Comparison of ENCODE assay signal across 21 cellular contexts in the genomic region with DNA sequence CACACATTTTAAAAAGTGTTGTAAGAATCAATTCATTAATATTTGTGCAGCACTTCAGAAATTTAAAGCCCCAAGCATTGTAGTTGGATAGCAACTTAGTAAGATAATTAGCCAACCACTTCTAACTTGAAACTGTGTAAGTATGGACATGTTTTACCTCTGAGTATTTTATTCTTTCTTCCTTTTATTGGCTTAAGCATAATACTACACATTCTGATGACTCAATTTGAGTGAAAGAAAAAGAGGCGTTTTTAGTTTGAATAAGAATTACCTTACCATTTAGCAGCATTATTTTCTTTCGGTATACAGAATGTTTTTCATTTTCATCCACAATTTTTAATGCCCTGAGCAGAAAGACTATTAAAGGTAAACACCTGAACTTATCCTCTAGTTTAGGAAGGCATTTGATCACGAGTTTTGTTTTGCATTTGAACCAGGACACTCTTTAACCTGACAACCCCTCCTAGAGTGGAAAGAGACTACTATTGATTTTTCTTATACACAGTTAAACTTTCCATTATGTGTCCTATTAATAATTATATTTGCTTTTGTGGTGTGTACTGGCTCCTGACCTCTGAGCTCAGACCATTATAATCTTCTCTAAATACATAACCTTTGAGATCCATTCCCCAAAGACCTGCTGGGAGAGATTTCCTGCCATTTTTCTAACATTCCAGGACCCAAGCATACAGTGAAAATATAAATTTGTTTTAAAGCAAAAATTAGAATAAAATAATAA. TPM values are rescaled to one million over a fixed set of nuclear protein-coding genes. Genes with fewer than 3 reads are reported as not detected.
A peak's percentile ranks its signal among the peaks of the same experiment; 100 is the strongest.
DNase-seq lines count a peak whose midpoint lies in the region; ATAC-seq, FAIRE-seq and TF ChIP-seq lines count a peak whose summit lies in the region.
"Had no signal": no experiment of that assay in that cellular context is flagged by ENCODE, and none has a peak within 500 bp of the region (broad histone marks: within the 10 kb centered on the region; RNA-seq: fewer than 3 reads in every experiment).

No MANE protein-coding gene starts in this region.

- H3K4me1 Mint-ChIP-seq in neural progenitor cell, result no peaks in the 10 kb centered on the region
- H3K4me1 Mint-ChIP-seq: CD14-positive monocyte had no signal

- H3K27ac Mint-ChIP-seq in neural progenitor cell, result peak overlapping the region; percentile 4
- H3K27ac Mint-ChIP-seq: CD14-positive monocyte had no signal

- CTCF ChIA-PET in A549 (lab: Yijun Ruan, JAX), result interaction anchor here (0.9 to 11.5 kb wide), 4 partner anchors 9 to 610 kb away, joined by 3 to 138 read pairs (median 4); no protein-coding TSS in a partner anchor

- H3K4me3 Mint-ChIP-seq in neural progenitor cell, result no peak overlapping the region

- H3K9me3 ChIP-seq in A549 (no peaks in the 10 kb centered on the region), neural progenitor cell (ENCODE audit: low read depth) (no peaks in the 10 kb centered on the region)
- H3K9me3 ChIP-seq: SJCRH30 had no signal

- H4K20me1 ChIP-seq in neural progenitor cell (ENCODE audit: low read depth), result no peaks in the 10 kb centered on the region

- TF ChIP-seq RAD21 in A549 (conservative IDR thresholded peaks at IDR 0.05 in 1 of 2, IDR thresholded peaks at IDR 0.05 in 1 of 2), result no peak

- no peak for TF ChIP-seq EP300 in A549 (IDR thresholded peaks at IDR 0.05)

- POLR2A ChIA-PET in A549 (lab: Yijun Ruan, JAX), result no interaction called here

- H2AFZ ChIP-seq in neural progenitor cell (replicated peaks), result no peak overlapping the region
- H2AFZ ChIP-seq: PC-9 had no signal

- H3K27me3 Mint-ChIP-seq in neural progenitor cell (ENCODE audit: insufficient read depth, low read depth), result no peaks in the 10 kb centered on the region

- no peaks in the 10 kb centered on the region for H3K27me3 ChIP-seq in neural progenitor cell
- H3K27me3 ChIP-seq: SJCRH30 had no signal

- H3K4me2 ChIP-seq in A549 (peak overlapping the region; percentile 44), neural progenitor cell (no peak overlapping the region)
- H3K4me2 ChIP-seq: PC-9 had no signal

- no peaks in the 10 kb centered on the region for H3K36me3 Mint-ChIP-seq in neural progenitor cell
- H3K36me3 Mint-ChIP-seq: CD14-positive monocyte had no signal

- H3K79me2 ChIP-seq in neural progenitor cell (ENCODE audit: low read depth), result no peaks in the 10 kb centered on the region

- H3K4me1 ChIP-seq in A549 (peaks cover 29% of the 10 kb centered on the region), neural progenitor cell (no peaks in the 10 kb centered on the region)
- H3K4me1 ChIP-seq: SJCRH30 had no signal

- H3F3A ChIP-seq in neural progenitor cell (ENCODE audit: low read depth), result no peaks in the 10 kb centered on the region

- no peak for DNase-seq in A549 (ENCODE audit: low read depth in 1 of 2, low spot score in 1 of 2)
- DNase-seq in NCI-H146 treated with DMSO at 0.1 percent for 48 hours (lab: John Stamatoyannopoulos, UW; ENCODE audit: unreplicated experiment), result peak; percentile 45
- DNase-seq in neural progenitor cell (ENCODE audit: low spot score), result no peak
- no peak for DNase-seq in cerebellum (ENCODE audit: low spot score)
- DNase-seq: DMS79 treated with DMSO at 0.1 percent for 48 hours, H7, MM.1S, NCI-H1092, NCI-H1436 treated with DMSO at 0.1 percent for 48 hours, NCI-H2081 treated with DMSO at 0.1 percent for 48 hours, NCI-H510A, NCI-H774, PC-9, SJCRH30, SW 1271 had no signal

- FAIRE-seq in A549 (lab: Jason Lieb, UNC), result peak; percentile 78

- 14% methylated on average over 3 of the region's 3 CpGs for WGBS in A549 (ENCODE audit: missing lambda C conversion rate)

- no peak for TF ChIP-seq CTCF in A549 (IDR thresholded peaks at IDR 0.05)
- TF ChIP-seq CTCF in neural progenitor cell (IDR thresholded peaks at IDR 0.05), result no peak

- no peaks in the 10 kb centered on the region for H3K36me3 ChIP-seq in neural progenitor cell
- H3K36me3 ChIP-seq: SJCRH30 had no signal

- H3K9ac ChIP-seq in neural progenitor cell, result no peak overlapping the region

- ATAC-seq in A549 (no peak), esophagus mucosa (peak; percentile 74), HG03571 (IDR thresholded peaks at IDR 0.05; ENCODE audit: unreplicated experiment) (no peak), GM19397 (IDR thresholded peaks at IDR 0.05; ENCODE audit: unreplicated experiment) (no peak), GM19463 (IDR thresholded peaks at IDR 0.05; ENCODE audit: unreplicated experiment) (no peak)

- H3K27ac ChIP-seq in A549 (no peak overlapping the region), neural progenitor cell (no peak overlapping the region)
- H3K27ac ChIP-seq: PC-9, SJCRH30 had no signal

- no peak overlapping the region for H3K4me3 ChIP-seq in A549
- no peak overlapping the region for H3K4me3 ChIP-seq in neural progenitor cell
- H3K4me3 ChIP-seq: PC-9, SJCRH30 had no signal

- no peak for TF ChIP-seq POLR2A in A549 (IDR thresholded peaks at IDR 0.05; ENCODE audit: low read length)

- no peaks in the 10 kb centered on the region for H3K9me3 Mint-ChIP-seq in neural progenitor cell
- H3K9me3 Mint-ChIP-seq: CD14-positive monocyte had no signal

TF ChIP-seq in A549, 52 proteins besides CTCF, POLR2A, EP300 and RAD21:
- TF ChIP-seq ZNF302 (CRISPR knock-in tag; IDR thresholded peaks at IDR 0.05) (no peak), TFCP2L1 (CRISPR knock-in tag; IDR thresholded peaks at IDR 0.05) (no peak), CHD2 (IDR thresholded peaks at IDR 0.05; ENCODE audit: low read length, partially characterized antibody) (no peak), PBX3 (IDR thresholded peaks at IDR 0.05) (no peak), PHF8 (IDR thresholded peaks at IDR 0.05; ENCODE audit: borderline replicate concordance, low read depth) (no peak), NR3C1 (IDR thresholded peaks at IDR 0.05) (no peak), CEBPB (IDR thresholded peaks at IDR 0.05) (no peak), ZSCAN20 (CRISPR knock-in tag; IDR thresholded peaks at IDR 0.05) (no peak)
- TF ChIP-seq, protein P1, sequence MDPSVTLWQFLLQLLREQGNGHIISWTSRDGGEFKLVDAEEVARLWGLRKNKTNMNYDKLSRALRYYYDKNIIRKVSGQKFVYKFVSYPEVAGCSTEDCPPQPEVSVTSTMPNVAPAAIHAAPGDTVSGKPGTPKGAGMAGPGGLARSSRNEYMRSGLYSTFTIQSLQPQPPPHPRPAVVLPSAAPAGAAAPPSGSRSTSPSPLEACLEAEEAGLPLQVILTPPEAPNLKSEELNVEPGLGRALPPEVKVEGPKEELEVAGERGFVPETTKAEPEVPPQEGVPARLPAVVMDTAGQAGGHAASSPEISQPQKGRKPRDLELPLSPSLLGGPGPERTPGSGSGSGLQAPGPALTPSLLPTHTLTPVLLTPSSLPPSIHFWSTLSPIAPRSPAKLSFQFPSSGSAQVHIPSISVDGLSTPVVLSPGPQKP (IDR thresholded peaks at IDR 0.05; ENCODE audit: low read depth, low read length), result no peak

RNA-seq across cellular contexts. Expression of gene NACA2, which starts 9.2 kb away (rescaled TPM):
- polyA plus RNA-seq in A549 (2011; rRNA removed) (0.34 and 0.86 TPM in 2 replicates), A549 (2017; fragmentation: RNase III; extraction: RNeasy Plus Mini Kit Qiagen cat#74134 plus additional on column Dnase treatment) (0.39 to 0.70 TPM (median 0.40 TPM) in 3 replicates)
- not detected in 2 replicates for polyA plus RNA-seq in A549 (2012; cell fraction: cytosol; rRNA removed)
- polyA plus RNA-seq in A549 (2012; cell fraction: nucleus; rRNA removed), result not detected in 2 replicates
- polyA minus RNA-seq in A549 (2011; rRNA and poly(A)+ RNA removed), result not detected in 2 replicates
- total RNA-seq in esophagus mucosa (not detected), neural progenitor cell (ENCODE audit: low replicate concordance) (not detected in 2 replicates), cerebellum (not detected)
- total RNA-seq: H7, LHCN-M2, PC-9, SJCRH30 had no signal
- polyA plus RNA-seq: CD14-positive monocyte had no signal
